In the genomic region with DNA sequence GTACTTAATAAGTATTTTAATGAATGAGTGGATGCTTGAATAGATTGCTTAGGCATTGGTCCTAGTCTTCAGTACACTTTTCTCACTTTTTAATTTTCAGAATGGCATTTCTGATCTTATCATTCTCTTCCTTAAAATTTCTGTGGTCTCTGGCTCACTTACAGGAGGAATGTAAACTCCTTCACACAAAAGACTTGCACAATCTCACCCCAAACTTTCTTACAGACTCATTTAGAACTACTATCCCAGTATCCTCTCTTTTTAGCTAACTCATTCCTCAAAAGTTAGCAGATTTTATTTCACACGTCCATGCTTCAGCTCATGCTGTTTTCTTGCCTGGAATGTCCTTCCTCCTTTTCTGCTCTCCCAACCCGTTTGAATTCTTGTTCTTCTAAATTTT, we compare ENCODE assay signal across 20 cellular contexts.
DNase-seq lines count a peak whose midpoint lies in the region; ATAC-seq and TF ChIP-seq lines count a peak whose summit lies in the region.
"Had no signal": no experiment of that assay in that cellular context is flagged by ENCODE, and none has a peak within 500 bp of the region (broad histone marks: within the 10 kb centered on the region; RNA-seq: fewer than 3 reads in every experiment).

No MANE protein-coding gene starts in this region.

- TF ChIP-seq POLR2A in spleen (IDR thresholded peaks at IDR 0.05) = no peak

- DNase-seq in GM04504 (ENCODE audit: low read depth) (peak; percentile 24), MV-4-11 (lab: John Stamatoyannopoulos, UW) (peak; percentile 2), choroid plexus epithelial cell (ENCODE audit: low read depth) (peak; percentile 56), myocyte (ENCODE audit: low read depth) (peak; percentile 30), T-helper 17 cell (no peak), spleen (no peak), NCI-H2081 (lab: John Stamatoyannopoulos, UW) (no peak)
- no peak for DNase-seq in stimulated activated CD8-positive, alpha-beta memory T cell treated with anti-CD3 and anti-CD28 coated beads, Interleukin-4, amount 100 ng/mL, for 48 hours
- DNase-seq: activated CD4-positive, CD25-positive, alpha-beta regulatory T cell treated with anti-CD3 and anti-CD28 coated beads, Interleukin-2, amount 50 U/mL, for 72 hours; activated naive CD4-positive, alpha-beta T cell treated with anti-CD3 and anti-CD28 coated beads for 36 hours; activated T-cell treated with anti-CD3 and anti-CD28 coated beads, Interleukin-2, amount 50 U/mL, for 4 hours; anterior cingulate cortex; effector memory CD8-positive, alpha-beta T cell; naive B cell; NCI-H748 treated with DMSO at 0.1 percent for 48 hours; retina; trophoblast cell had no signal

- no peak overlapping the region for H3K4me3 Mint-ChIP-seq in T-helper 17 cell
- H3K4me3 Mint-ChIP-seq: activated naive CD4-positive, alpha-beta T cell treated with anti-CD3 and anti-CD28 coated beads for 36 hours; activated T-cell treated with anti-CD3 and anti-CD28 coated beads, Interleukin-2, amount 50 U/mL, for 4 hours; effector memory CD8-positive, alpha-beta T cell; naive B cell had no signal

- WGBS in spleen, 5 donors = 17 to 42% (median 21%) methylated on average over 2 of the region's 2 CpGs

- intact Hi-C loops in spleen (cut with DNase I; ENCODE audit: low total_unique reads) = no loop called here

- H3K4me1 ChIP-seq in spleen = no peaks in the 10 kb centered on the region

- H3K27me3 ChIP-seq in spleen (replicated peaks in 1 of 7) = no peaks in the 10 kb centered on the region

- H3K4me3 ChIP-seq in choroid plexus epithelial cell (ENCODE audit: low read depth, low read length) (no peak overlapping the region), spleen (no peak overlapping the region)

- no peaks in the 10 kb centered on the region for H3K36me3 Mint-ChIP-seq in T-helper 17 cell (ENCODE audit: low read depth)
- H3K36me3 Mint-ChIP-seq: naive B cell had no signal

- ATAC-seq in T-helper 17 cell = no peak
- ATAC-seq: activated T-cell treated with anti-CD3 and anti-CD28 coated beads, Interleukin-2, amount 50 U/mL, for 4 hours; effector memory CD8-positive, alpha-beta T cell; esophagus mucosa; HepG2 had no signal

- no peaks in the 10 kb centered on the region for H3K4me1 Mint-ChIP-seq in T-helper 17 cell

- no peaks in the 10 kb centered on the region for H3K27me3 Mint-ChIP-seq in T-helper 17 cell
- H3K27me3 Mint-ChIP-seq: effector memory CD8-positive, alpha-beta T cell; naive B cell had no signal

- no peak for TF ChIP-seq CTCF in choroid plexus epithelial cell (conservative IDR thresholded peaks at IDR 0.05; ENCODE audit: low read depth, low read length)
- no peak for TF ChIP-seq CTCF in spleen (IDR thresholded peaks at IDR 0.05 in 8 of 11, conservative IDR thresholded peaks at IDR 0.05 in 3 of 11)

- H3K36me3 ChIP-seq in spleen = no peaks in the 10 kb centered on the region

- H3K27ac Mint-ChIP-seq in T-helper 17 cell = no peak overlapping the region
- H3K27ac Mint-ChIP-seq: activated naive CD4-positive, alpha-beta T cell treated with anti-CD3 and anti-CD28 coated beads for 36 hours; effector memory CD8-positive, alpha-beta T cell; naive B cell had no signal

- H3K27ac ChIP-seq in spleen = no peak overlapping the region
- H3K27ac ChIP-seq: C4-2B had no signal

- H3K9me3 ChIP-seq in T-helper 17 cell (ENCODE audit: control insufficient read depth, low read length, poor library complexity, severe bottlenecking) (no peaks in the 10 kb centered on the region), spleen (no peaks in the 10 kb centered on the region)

Comparison
In these comparisons a context has a peak if more than half of its experiments do, and no peak if none do; other contexts are left out.
1. DNase-seq: peak in GM04504 (single experiment), MV-4-11 (single experiment), choroid plexus epithelial cell (single experiment) and myocyte (single experiment); none in T-helper 17 cell (0 of 3), spleen (single experiment), NCI-H2081 (0 of 2) and stimulated activated CD8-positive, alpha-beta memory T cell treated with anti-CD3 and anti-CD28 coated beads, Interleukin-4, amount 100 ng/mL, for 48 hours (single experiment).